Comparison of ENCODE assay signal across 8 cellular contexts in genomic region chr2:26068602-26069298, GRCh38. TPM values are rescaled to one million over a fixed set of nuclear protein-coding genes. Genes with fewer than 3 reads are reported as not detected.
DNase-seq lines count a peak whose midpoint lies in the region; ATAC-seq and TF ChIP-seq lines count a peak whose summit lies in the region.

No MANE protein-coding gene starts in this region.

- WGBS in right lobe of liver (ENCODE audit: insufficient coverage, low coverage, low lambda C conversion rate, missing lambda C conversion rate) = 41% methylated on average over 4 of the region's 4 CpGs
- WGBS in transverse colon (ENCODE audit: low coverage in 1 of 2), 2 donors = 8 to 12% methylated on average over 4 of the region's 4 CpGs

- no peak for TF ChIP-seq POLR2A in right lobe of liver (IDR thresholded peaks at IDR 0.05)
- TF ChIP-seq POLR2A in transverse colon (IDR thresholded peaks at IDR 0.05) = no peak

- H3K36me3 ChIP-seq in adipocyte (ENCODE audit: control insufficient read depth, insufficient read depth, low read length, severe bottlenecking) (peaks cover 13% of the 10 kb centered on the region), right lobe of liver (no peaks in the 10 kb centered on the region), transverse colon (no peaks in the 10 kb centered on the region)

- in situ Hi-C loops in transverse colon (cut with MboI; ENCODE audit: low pct_ligation_motif_present in 1 of 4, low pct_unique_long_range_greater_than_20kb in 1 of 4, low sequenced_read_pairs in 3 of 4) = no loop called here

- H3K4me3 ChIP-seq in adipocyte (ENCODE audit: low read length) (peak overlapping the region; percentile 44), right lobe of liver (no peak overlapping the region), transverse colon (no peak overlapping the region)

- intact Hi-C loops in right lobe of liver (cut with DNase I) (no loop called here), transverse colon (cut with DNase I; ENCODE audit: low total_unique reads) (no loop called here)

- H3K9me3 ChIP-seq in adipocyte (ENCODE audit: control insufficient read depth, low read length) (no peaks in the 10 kb centered on the region), right lobe of liver (no peaks in the 10 kb centered on the region), transverse colon (no peaks in the 10 kb centered on the region)

- no peak overlapping the region for H3K9ac ChIP-seq in adipocyte (ENCODE audit: low read length)

- TF ChIP-seq EP300 in transverse colon (IDR thresholded peaks at IDR 0.05; ENCODE audit: low read depth) = no peak

- ATAC-seq in GM18867 (IDR thresholded peaks at IDR 0.05; ENCODE audit: unreplicated experiment) = peak; percentile 92
- ATAC-seq in HG03039 (IDR thresholded peaks at IDR 0.05; ENCODE audit: unreplicated experiment) = peak; percentile 70
- peak; percentile 42 to 62 (median 50) for ATAC-seq in right lobe of liver

- TF ChIP-seq CTCF in right lobe of liver (IDR thresholded peaks at IDR 0.05) = no peak
- TF ChIP-seq CTCF in transverse colon (IDR thresholded peaks at IDR 0.05) = no peak

- no peak overlapping the region for H3K27ac ChIP-seq in right lobe of liver
- peak overlapping the region in 3 of 4 donors; percentile 25 to 53 (median 46) for H3K27ac ChIP-seq in transverse colon

- H3K4me1 ChIP-seq in adipocyte (ENCODE audit: control insufficient read depth, insufficient read depth, low read length) = peaks cover 31% of the 10 kb centered on the region
- H3K4me1 ChIP-seq in right lobe of liver = peaks cover 0 to 14% (median 10%) of the 10 kb centered on the region in 4 donors
- H3K4me1 ChIP-seq in transverse colon = peaks cover 14 to 58% (median 44%) of the 10 kb centered on the region in 4 donors

- DNase-seq in AML-193 (lab: John Stamatoyannopoulos, UW) = peak; percentile 77 to 79
- DNase-seq in OCI-M2 (lab: John Stamatoyannopoulos, UW; ENCODE audit: unreplicated experiment) = peak; percentile 43
- DNase-seq in adipocyte (ENCODE audit: low read depth) = peak; percentile 75
- no peak for DNase-seq in right lobe of liver
- DNase-seq in transverse colon = peak; percentile 18
- DNase-seq in NCI-H524 treated with DMSO at 0.1 percent for 48 hours (lab: John Stamatoyannopoulos, UW) = no peak

- H3K27me3 ChIP-seq in adipocyte (replicated peaks; ENCODE audit: control insufficient read depth, insufficient read depth, low read length) (no peaks in the 10 kb centered on the region), right lobe of liver (no peaks in the 10 kb centered on the region), transverse colon (no peaks in the 10 kb centered on the region)

RNA-seq across cellular contexts. Expression of gene RAB10, which starts 34.9 kb away (rescaled TPM):
- total RNA-seq in right lobe of liver (10 to 100 TPM; 41.6 to 95.1 (median 70.6) TPM), transverse colon (100 to 1,000 TPM in 3 of 4 donors, 10 to 100 TPM in 1; 99.5 to 150 (median 144) TPM)

Comparison
In these comparisons a context has a peak if more than half of its experiments do, and no peak if none do; other contexts are left out.
1. DNase-seq: peak in AML-193 (2 of 2), OCI-M2 (single experiment), adipocyte (single experiment) and transverse colon (single experiment); none in right lobe of liver (0 of 3) and NCI-H524 treated with DMSO at 0.1 percent for 48 hours (single experiment).
2. H3K27ac ChIP-seq: peak in transverse colon (3 of 4); none in right lobe of liver (0 of 3).
3. Peak in every context shown above with its lines, with median percentiles within 50 percentile points of each other: ATAC-seq.